1 cellular context compared by ENCODE assay signal in the genomic region with DNA sequence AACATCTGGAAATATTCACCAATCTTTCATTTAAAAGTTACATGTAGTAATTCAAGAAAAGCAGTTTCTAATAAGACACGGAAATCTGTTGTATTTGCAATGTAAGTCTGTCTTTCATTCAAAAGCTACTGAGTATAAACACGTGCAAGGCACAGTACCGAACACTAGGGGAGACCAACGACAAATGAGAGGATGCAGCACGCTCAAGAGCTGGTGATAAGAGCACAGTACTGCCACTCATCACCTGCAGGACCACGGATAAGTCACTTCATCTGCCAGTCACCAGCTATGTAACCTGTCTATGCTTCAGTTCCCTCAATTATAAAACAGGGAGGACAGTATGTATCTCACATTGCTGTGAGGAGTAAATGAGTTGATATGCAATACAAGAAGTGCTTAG.
TF ChIP-seq lines count a peak whose summit lies in the region.

No MANE protein-coding gene starts in this region.

TF ChIP-seq in K562, 482 proteins besides CTCF, POLR2A, EP300 and RAD21 (continued from another document):
- TF ChIP-seq, protein P1, sequence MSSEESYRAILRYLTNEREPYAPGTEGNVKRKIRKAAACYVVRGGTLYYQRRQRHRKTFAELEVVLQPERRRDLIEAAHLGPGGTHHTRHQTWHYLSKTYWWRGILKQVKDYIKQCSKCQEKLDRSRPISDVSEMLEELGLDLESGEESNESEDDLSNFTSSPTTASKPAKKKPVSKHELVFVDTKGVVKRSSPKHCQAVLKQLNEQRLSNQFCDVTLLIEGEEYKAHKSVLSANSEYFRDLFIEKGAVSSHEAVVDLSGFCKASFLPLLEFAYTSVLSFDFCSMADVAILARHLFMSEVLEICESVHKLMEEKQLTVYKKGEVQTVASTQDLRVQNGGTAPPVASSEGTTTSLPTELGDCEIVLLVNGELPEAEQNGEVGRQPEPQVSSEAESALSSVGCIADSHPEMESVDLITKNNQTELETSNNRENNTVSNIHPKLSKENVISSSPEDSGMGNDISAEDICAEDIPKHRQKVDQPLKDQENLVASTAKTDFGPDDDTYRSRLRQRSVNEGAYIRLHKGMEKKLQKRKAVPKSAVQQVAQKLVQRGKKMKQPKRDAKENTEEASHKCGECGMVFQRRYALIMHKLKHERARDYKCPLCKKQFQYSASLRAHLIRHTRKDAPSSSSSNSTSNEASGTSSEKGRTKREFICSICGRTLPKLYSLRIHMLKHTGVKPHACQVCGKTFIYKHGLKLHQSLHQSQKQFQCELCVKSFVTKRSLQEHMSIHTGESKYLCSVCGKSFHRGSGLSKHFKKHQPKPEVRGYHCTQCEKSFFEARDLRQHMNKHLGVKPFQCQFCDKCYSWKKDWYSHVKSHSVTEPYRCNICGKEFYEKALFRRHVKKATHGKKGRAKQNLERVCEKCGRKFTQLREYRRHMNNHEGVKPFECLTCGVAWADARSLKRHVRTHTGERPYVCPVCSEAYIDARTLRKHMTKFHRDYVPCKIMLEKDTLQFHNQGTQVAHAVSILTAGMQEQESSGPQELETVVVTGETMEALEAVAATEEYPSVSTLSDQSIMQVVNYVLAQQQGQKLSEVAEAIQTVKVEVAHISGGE (CRISPR knock-in tag; IDR thresholded peaks at IDR 0.05) = no peak
- TF ChIP-seq SRF (CRISPR knock-in tag; IDR thresholded peaks at IDR 0.05) (no peak), ZNF140 (CRISPR knock-in tag; IDR thresholded peaks at IDR 0.05) (no peak), DEAF1 (CRISPR knock-in tag; IDR thresholded peaks at IDR 0.05) (no peak), KLF1 (tag; IDR thresholded peaks at IDR 0.05) (no peak), ETV1 (tag; conservative IDR thresholded peaks at IDR 0.05; ENCODE audit: low read depth) (no peak), CHD1 (IDR thresholded peaks at IDR 0.05; ENCODE audit: low read length) (no peak), ZBTB8A (IDR thresholded peaks at IDR 0.05; ENCODE audit: partially characterized antibody) (no peak), C11orf30 (IDR thresholded peaks at IDR 0.05; ENCODE audit: low read depth) (no peak), UBTF (IDR thresholded peaks at IDR 0.05; ENCODE audit: borderline replicate concordance in 1 of 2, low read depth in 2 of 2, low read length in 2 of 2) (no peak), CHD7 (IDR thresholded peaks at IDR 0.05; ENCODE audit: low read depth, low read length) (no peak), TEAD1 (CRISPR knock-in tag; IDR thresholded peaks at IDR 0.05) (no peak), NFYB (IDR thresholded peaks at IDR 0.05; ENCODE audit: extremely low read depth, insufficient read length) (peak; percentile 44), SMC3 (conservative IDR thresholded peaks at IDR 0.05; ENCODE audit: insufficient read depth, low read depth, low read length) (0 out of 2 replicates have a peak, but pooled peaks have one; percentile 27), ZBTB17 (CRISPR knock-in tag; IDR thresholded peaks at IDR 0.05) (no peak)
- TF ChIP-seq, protein P2, sequence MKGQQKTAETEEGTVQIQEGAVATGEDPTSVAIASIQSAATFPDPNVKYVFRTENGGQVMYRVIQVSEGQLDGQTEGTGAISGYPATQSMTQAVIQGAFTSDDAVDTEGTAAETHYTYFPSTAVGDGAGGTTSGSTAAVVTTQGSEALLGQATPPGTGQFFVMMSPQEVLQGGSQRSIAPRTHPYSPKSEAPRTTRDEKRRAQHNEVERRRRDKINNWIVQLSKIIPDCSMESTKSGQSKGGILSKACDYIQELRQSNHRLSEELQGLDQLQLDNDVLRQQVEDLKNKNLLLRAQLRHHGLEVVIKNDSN (CRISPR knock-in tag; IDR thresholded peaks at IDR 0.05) = no peak
